8 cellular contexts compared by ENCODE assay signal in genomic region chrX:23742693-23743622, GRCh38. TPM values are rescaled to one million over a fixed set of nuclear protein-coding genes. Genes with fewer than 3 reads are reported as not detected.
DNase-seq lines count a peak whose midpoint lies in the region; ATAC-seq and TF ChIP-seq lines count a peak whose summit lies in the region.

A gene with protein sequence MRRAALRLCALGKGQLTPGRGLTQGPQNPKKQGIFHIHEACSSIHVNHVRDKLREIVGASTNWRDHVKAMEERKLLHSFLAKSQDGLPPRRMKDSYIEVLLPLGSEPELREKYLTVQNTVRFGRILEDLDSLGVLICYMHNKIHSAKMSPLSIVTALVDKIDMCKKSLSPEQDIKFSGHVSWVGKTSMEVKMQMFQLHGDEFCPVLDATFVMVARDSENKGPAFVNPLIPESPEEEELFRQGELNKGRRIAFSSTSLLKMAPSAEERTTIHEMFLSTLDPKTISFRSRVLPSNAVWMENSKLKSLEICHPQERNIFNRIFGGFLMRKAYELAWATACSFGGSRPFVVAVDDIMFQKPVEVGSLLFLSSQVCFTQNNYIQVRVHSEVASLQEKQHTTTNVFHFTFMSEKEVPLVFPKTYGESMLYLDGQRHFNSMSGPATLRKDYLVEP (minus strand): TSS chrX:23743276. CDS start chrX:23743144, 132 bp downstream.

- H3K79me2 ChIP-seq in H9 (ENCODE audit: insufficient read depth, low read length) (peaks cover 8% of the 10 kb centered on the region; the same call in 1 of the 2 replicates), MM.1S (ENCODE audit: low read length) (peaks cover 32% of the 10 kb centered on the region)

- no peaks in the 10 kb centered on the region; a peak in 1 of 5 replicates for H3K9me3 Mint-ChIP-seq in H9

- no peak within 1 kb of the TSS for H4K8ac ChIP-seq in H9 (replicated peaks; ENCODE audit: insufficient read length, low read depth, low read length)

- H3K27me3 Mint-ChIP-seq in H9 (ENCODE audit: low read depth) = peaks cover 2% of the 10 kb centered on the region; the same call in 1 of the 2 replicates

- no peak within 1 kb of the TSS for H3K14ac ChIP-seq in H9 (ENCODE audit: insufficient read depth, low read length)

- H3K56ac ChIP-seq in H9 (ENCODE audit: insufficient read length, low read depth, low read length) = no peak within 1 kb of the TSS

- H2BK15ac ChIP-seq in H9 (ENCODE audit: low read depth, low read length) = no peak within 1 kb of the TSS

- no peak within 1 kb of the TSS for H4K91ac ChIP-seq in H9 (ENCODE audit: insufficient read length, low read depth, low read length)

- no peak within 1 kb of the TSS for H2BK20ac ChIP-seq in H9 (ENCODE audit: low read depth, low read length, poor library complexity, severe bottlenecking)

- H3K4me1 Mint-ChIP-seq in H9 = peaks cover 12 to 13% of the 10 kb centered on the region in 2 experiments

- intact Hi-C loops in adrenal gland (cut with DNase I) (no loop called here), left cardiac atrium (cut with DNase I) (loop anchor here in 1 of 2 donors (10.0 kb wide), 1 partner anchor 162 kb away; the partner anchor contains the start of genes APOO and CXorf58), posterior vena cava (cut with DNase I) (no loop called here)

- H3K36me3 ChIP-seq in MM.1S (replicated peaks; ENCODE audit: insufficient read depth, low read length) (no peaks in the 10 kb centered on the region), adrenal gland (replicated peaks in 1 of 2) (no peaks in the 10 kb centered on the region)

- H3F3A ChIP-seq in MM.1S (ENCODE audit: insufficient read depth, low read length) = no peaks in the 10 kb centered on the region

- H3T11ph ChIP-seq in H9 (ENCODE audit: low read length) = no peak within 1 kb of the TSS

- H3K23ac ChIP-seq in H9 (ENCODE audit: insufficient read length, low read depth, low read length) = no peak within 1 kb of the TSS

- no peak within 1 kb of the TSS for H2AK5ac ChIP-seq in H9 (ENCODE audit: insufficient read length, low read length)

- peak within 1 kb of the TSS; percentile 40 to 97 (median 93); a peak in 5 of 7 replicates for H3K27ac Mint-ChIP-seq in H9

- no peaks in the 10 kb centered on the region for H3K9me2 ChIP-seq in MM.1S (replicated peaks; ENCODE audit: insufficient read depth, low read length)

- H3K27ac ChIP-seq in H9 (ENCODE audit: insufficient read length, low read depth, low read length) (no peak within 1 kb of the TSS), MM.1S (ENCODE audit: low read length) (peak within 1 kb of the TSS; percentile 66), adrenal gland (peak within 1 kb of the TSS; percentile 76 to 93 (median 85))

- no peak within 1 kb of the TSS for H3K18ac ChIP-seq in H9 (ENCODE audit: insufficient read length, low read depth, low read length)

- TF ChIP-seq CTCF in H9 (conservative IDR thresholded peaks at IDR 0.05) (no peak), MM.1S (IDR thresholded peaks at IDR 0.05; ENCODE audit: low read length) (no peak), adrenal gland (IDR thresholded peaks at IDR 0.05) (peak in 1 of 6 experiments; percentile 8)

- peaks cover 5% of the 10 kb centered on the region for H3K23me2 ChIP-seq in H9 (ENCODE audit: insufficient read length, low read depth, low read length, poor library complexity, severe bottlenecking)

- no peaks in the 10 kb centered on the region for H4K20me1 ChIP-seq in H9 (ENCODE audit: control insufficient read depth, insufficient read depth, insufficient read length)
- H4K20me1 ChIP-seq in MM.1S (ENCODE audit: insufficient read depth, low read length) = no peaks in the 10 kb centered on the region

- H3K4ac ChIP-seq in H9 (ENCODE audit: low read depth, low read length) = no peak within 1 kb of the TSS

- H3K4me2 ChIP-seq in H9 (ENCODE audit: insufficient read depth, insufficient read length, low read length) (peak within 1 kb of the TSS; percentile 54), MM.1S (ENCODE audit: low read depth, low read length) (peak within 1 kb of the TSS; percentile 74)

- TF ChIP-seq POLR2A in adrenal gland (IDR thresholded peaks at IDR 0.05) = peak; percentile 60 to 82

- H3K9ac ChIP-seq in H9 (ENCODE audit: extremely low read depth, insufficient read length, low read length) = peak within 1 kb of the TSS; percentile 33
- H3K9ac ChIP-seq in MM.1S (ENCODE audit: low read length) = peak within 1 kb of the TSS; percentile 89

- H2AFZ ChIP-seq in H9 (ENCODE audit: low read length) (no peak within 1 kb of the TSS), MM.1S (ENCODE audit: low read length) (peak within 1 kb of the TSS; percentile 61; the same call in 1 of the 2 replicates)

- H3K79me1 ChIP-seq in H9 (ENCODE audit: insufficient read depth, low read depth, low read length, poor library complexity, severe bottlenecking) = no peaks in the 10 kb centered on the region

- H3K9me3 ChIP-seq in H9 (ENCODE audit: control insufficient read depth, low read depth, low read length) = no peaks in the 10 kb centered on the region
- H3K9me3 ChIP-seq in MM.1S (replicated peaks; ENCODE audit: insufficient read depth, low read length) = no peaks in the 10 kb centered on the region
- no peaks in the 10 kb centered on the region for H3K9me3 ChIP-seq in adrenal gland (replicated peaks in 1 of 3)

- H3K4me3 ChIP-seq in MM.1S (ENCODE audit: low read length) (peak within 1 kb of the TSS; percentile 82), adrenal gland (peak within 1 kb of the TSS in 3 of 4 donors; percentile 8 to 64 (median 47))

- H4K5ac ChIP-seq in H9 (ENCODE audit: insufficient read length, low read depth, low read length) = no peak within 1 kb of the TSS

- no peaks in the 10 kb centered on the region for H3K36me3 Mint-ChIP-seq in H9 (ENCODE audit: insufficient read depth in 1 of 3, low read depth in 3 of 3)

- H3K4me3 Mint-ChIP-seq in H9 = peak within 1 kb of the TSS; percentile 82 to 86

- WGBS in H9 (ENCODE audit: extremely low coverage, insufficient read length, low lambda C conversion rate) = no CpG with 5 or more reads among the region's 74 CpGs
- WGBS in adrenal gland, 4 donors = 0 to 36% (median 14%) methylated on average over 1 to 74 of the region's 74 CpGs

- no peak within 1 kb of the TSS for H2BK12ac ChIP-seq in H9 (ENCODE audit: insufficient read length, low read depth, low read length)

- H2BK5ac ChIP-seq in H9 (ENCODE audit: insufficient read length, low read length) = no peak within 1 kb of the TSS

- H3K4me1 ChIP-seq in H9 (ENCODE audit: insufficient read depth, low read length) (no peaks in the 10 kb centered on the region; the same call in 1 of the 2 replicates), MM.1S (ENCODE audit: low read length) (no peaks in the 10 kb centered on the region), adrenal gland (replicated peaks in 1 of 2) (no peaks in the 10 kb centered on the region)

- DNase-seq in GM03348 (ENCODE audit: low spot score) (peak; percentile 94), H9 (peak; percentile 96), MM.1S (peak; percentile 84), T-helper 1 cell (peak; percentile 51 to 85 (median 53)), adrenal gland (peak; percentile 89 to 98 (median 97)), left cardiac atrium (peak; percentile 96), posterior vena cava (ENCODE audit: low spot score) (peak; percentile 97), ureter (ENCODE audit: low spot score) (peak; percentile 89)

- no peaks in the 10 kb centered on the region for H3K27me3 ChIP-seq in H9 (ENCODE audit: insufficient read depth, low read length)
- H3K27me3 ChIP-seq in MM.1S (replicated peaks; ENCODE audit: insufficient read depth, low read length) = no peaks in the 10 kb centered on the region
- H3K27me3 ChIP-seq in adrenal gland = no peaks in the 10 kb centered on the region

- H2BK120ac ChIP-seq in H9 (ENCODE audit: low read depth, low read length, poor library complexity, severe bottlenecking) = no peak within 1 kb of the TSS

- peak; percentile 97 to 98 for ATAC-seq in left cardiac atrium

RNA-seq across cellular contexts. Expression of the gene that starts here (rescaled TPM):
- total RNA-seq in H9 (2021) (72.3 and 73.4 TPM in 2 replicates), adrenal gland (10 to 100 TPM; 18.4 to 40.7 (median 35.9) TPM), left cardiac atrium (10 to 100 TPM; 42.4 to 50.6 TPM), posterior vena cava (10 to 100 TPM; 45.3 to 53.5 TPM), ureter (31.0 TPM)
- 10 to 100 TPM; 37.2 to 58.3 (median 56.8) TPM for polyA plus RNA-seq in adrenal gland
